In genomic region chr11:62561677-62562230, GRCh38 we compare ENCODE assay signal across 8 cellular contexts. TPM values are rescaled to one million over a fixed set of nuclear protein-coding genes. Genes with fewer than 3 reads are reported as not detected.
DNase-seq lines count a peak whose midpoint lies in the region; ATAC-seq, FAIRE-seq and TF ChIP-seq lines count a peak whose summit lies in the region.
"Not testable (repeated sequence)": the region's sequence is repeated elsewhere in the genome, so short reads cannot be mapped to it uniquely, and the experiment has no call there.

No MANE protein-coding gene starts in this region.

- H3K56ac ChIP-seq in H1 (replicated peaks; ENCODE audit: insufficient read length, low read depth, low read length), result not testable (repeated sequence)

- H3K9ac ChIP-seq in HUES6 (ENCODE audit: low read length), result peak overlapping the region; percentile 33
- H3K9ac ChIP-seq in H1 (replicated peaks in 1 of 4; ENCODE audit: extremely low read depth in 1 of 4, low read depth in 3 of 4, low read length in 3 of 4); keratinocyte (ENCODE audit: control insufficient read depth, extremely low read depth, insufficient read depth, low read length): not testable (repeated sequence)

- not testable (repeated sequence) for H3K27ac ChIP-seq in CD4-positive, CD25-positive, alpha-beta regulatory T cell (ENCODE audit: insufficient read depth, low read length, poor library complexity, severe bottlenecking); H1 (ENCODE audit: low read depth, low read length)
- H3K27ac ChIP-seq in HUES6 (ENCODE audit: low read depth, low read length) (peak overlapping the region; percentile 55; the same call in 1 of the 2 replicates), keratinocyte (ENCODE audit: control insufficient read depth, insufficient read depth, low read length) (peak overlapping the region; percentile 28), transverse colon (peak overlapping the region; percentile 91 to 100 (median 96))

- peak; percentile 77 for FAIRE-seq in H1 (lab: Jason Lieb, UNC)
- not testable (repeated sequence) for FAIRE-seq in keratinocyte (lab: Jason Lieb, UNC)

- not testable (repeated sequence) for H2BK20ac ChIP-seq in H1 (ENCODE audit: low read length)

- CTCF ChIA-PET in WTC11 (lab: Charles Lee) (interaction anchor here (0.6 to 11.8 kb wide), 11 partner anchors 9 to 166 kb away, joined by 3 to 311 read pairs (median 12); partner anchors contain the start of genes AHNAK, INTS5 and TUT1), H1 (lab: Charles Lee; ENCODE audit: partially characterized antibody) (interaction anchor here (0.6 to 9.7 kb wide), 15 partner anchors 9 to 1351 kb away, joined by 3 to 86 read pairs (median 11); partner anchors contain the start of genes AHNAK, EEF1G and SCGB1A1)
- CTCF ChIA-PET in activated naive CD4-positive, alpha-beta T cell treated with anti-CD3 and anti-CD28 coated beads, Interleukin-2, amount 10 ng/mL, durations not matched to agents 7 days and 5 days (lab: Charles Lee), result interaction anchor here (1.0 to 11.7 kb wide), 8 partner anchors 10 to 180 kb away, joined by 3 to 276 read pairs (median 14); partner anchors contain the start of genes AHNAK and LRRN4CL

- H2BK15ac ChIP-seq in H1 (ENCODE audit: low read length), result not testable (repeated sequence)

- peak overlapping the region; percentile 13 to 34; a peak in 3 of 4 replicates for H3K4me2 ChIP-seq in H1 (ENCODE audit: insufficient read depth in 1 of 2, low read depth in 2 of 2, low read length in 2 of 2)
- not testable (repeated sequence) for H3K4me2 ChIP-seq in keratinocyte (ENCODE audit: control insufficient read depth, extremely low read depth, insufficient read depth, low read depth, low read length)

- H3K9me3 ChIP-seq in CD4-positive, CD25-positive, alpha-beta regulatory T cell (ENCODE audit: control insufficient read depth in 2 of 2, low read length in 2 of 2); HUES6 (ENCODE audit: control insufficient read depth, insufficient read depth, low read depth, low read length); H1 (ENCODE audit: insufficient read depth in 2 of 2, low read depth in 1 of 2, low read length in 1 of 2); keratinocyte (ENCODE audit: control insufficient read depth, low read depth, low read length); transverse colon: not testable (repeated sequence)

- H2AK5ac ChIP-seq in H1 (ENCODE audit: low read depth, low read length), result not testable (repeated sequence)

- H3K36me3 ChIP-seq in CD4-positive, CD25-positive, alpha-beta regulatory T cell (ENCODE audit: control insufficient read depth, insufficient read depth, low read length), result peaks cover 47% of the 10 kb centered on the region
- H3K36me3 ChIP-seq in HUES6 (ENCODE audit: control insufficient read depth, insufficient read depth, low read length), result peaks cover 78% of the 10 kb centered on the region
- H3K36me3 ChIP-seq in H1 (ENCODE audit: control insufficient read depth in 2 of 4, insufficient read depth in 4 of 4, low read length in 3 of 4), result peaks cover 35 to 72% (median 53%) of the 10 kb centered on the region in 4 experiments
- H3K36me3 ChIP-seq in keratinocyte (ENCODE audit: control insufficient read depth in 2 of 2, extremely low read depth in 1 of 2, insufficient read depth in 2 of 2, low read length in 2 of 2), result peaks cover 18 to 44% of the 10 kb centered on the region in 2 experiments
- H3K36me3 ChIP-seq in transverse colon, result peaks cover 0 to 52% (median 11%) of the 10 kb centered on the region in 4 donors

- dilution Hi-C loops in keratinocyte (cut with MboI; ENCODE audit: extremely low pct_ligation_motif_present, low sequenced_read_pairs), result not testable (repeated sequence)

- H3K4ac ChIP-seq in H1 (replicated peaks; ENCODE audit: insufficient read length, low read depth, low read length), result not testable (repeated sequence)

- peak overlapping the region in 2 of 4 donors; percentile 28 to 39 for H3K4me3 Mint-ChIP-seq in CD4-positive, CD25-positive, alpha-beta regulatory T cell
- H3K4me3 Mint-ChIP-seq in WTC11, result peak overlapping the region; percentile 49
- H3K4me3 Mint-ChIP-seq in activated naive CD4-positive, alpha-beta T cell treated with anti-CD3 and anti-CD28 coated beads, Interleukin-2, amount 10 ng/mL, durations not matched to agents 7 days and 5 days, result not testable (repeated sequence)
- H3K4me3 Mint-ChIP-seq in osteocyte (ENCODE audit: unreplicated experiment), result peak overlapping the region; percentile 42

- not testable (repeated sequence) for H2BK120ac ChIP-seq in H1 (replicated peaks; ENCODE audit: low read depth, low read length)

- not testable (repeated sequence) for ATAC-seq in CD4-positive, CD25-positive, alpha-beta regulatory T cell (ENCODE audit: low read depth in 2 of 2); WTC11

- not testable (repeated sequence) for H2BK5ac ChIP-seq in H1 (ENCODE audit: low read depth, low read length)

- H4K5ac ChIP-seq in H1 (ENCODE audit: insufficient read length, low read depth, low read length), result not testable (repeated sequence)

- H3K79me2 ChIP-seq in H1 (ENCODE audit: control insufficient read depth in 1 of 2, insufficient read depth in 2 of 2, low read length in 2 of 2) (peaks cover 0 to 34% of the 10 kb centered on the region in 2 experiments; a peak in 2 of 4 replicates), keratinocyte (ENCODE audit: control insufficient read depth, insufficient read depth, low read length) (peaks cover 37% of the 10 kb centered on the region)

- not testable (repeated sequence) for H3K23ac ChIP-seq in H1 (ENCODE audit: insufficient read length)

- TF ChIP-seq POLR2A in H1 (IDR thresholded peaks at IDR 0.05; ENCODE audit: control extremely low read depth in 1 of 2, low read depth in 2 of 2, low read length in 2 of 2); transverse colon (IDR thresholded peaks at IDR 0.05): not testable (repeated sequence)

- peaks cover 14 to 58% (median 34%) of the 10 kb centered on the region in 4 donors for H3K4me1 Mint-ChIP-seq in CD4-positive, CD25-positive, alpha-beta regulatory T cell
- peaks cover 66% of the 10 kb centered on the region for H3K4me1 Mint-ChIP-seq in WTC11
- H3K4me1 Mint-ChIP-seq in activated naive CD4-positive, alpha-beta T cell treated with anti-CD3 and anti-CD28 coated beads, Interleukin-2, amount 10 ng/mL, durations not matched to agents 7 days and 5 days, result peaks cover 58% of the 10 kb centered on the region
- peaks cover 36% of the 10 kb centered on the region for H3K4me1 Mint-ChIP-seq in osteocyte (ENCODE audit: unreplicated experiment)

- POLR2A ChIA-PET in WTC11 (lab: Charles Lee) (interaction anchor here (0.7 to 3.3 kb wide), 8 partner anchors 9 to 170 kb away, joined by 3 to 13 read pairs (median 4); partner anchors contain the start of genes C11orf98, CSKMT and EEF1G), H1 (lab: Charles Lee; ENCODE audit: partially characterized antibody) (interaction anchor here (0.7 to 20.7 kb wide), 12 partner anchors 4 to 280 kb away, joined by 3 to 336 read pairs (median 12); partner anchors contain the start of genes C11orf98, CSKMT, EEF1G and TUT1)

- H2BK12ac ChIP-seq in H1 (ENCODE audit: low read depth, low read length), result not testable (repeated sequence)

- peak overlapping the region; percentile 2 to 62 (median 56) for H3K27ac Mint-ChIP-seq in CD4-positive, CD25-positive, alpha-beta regulatory T cell
- peak overlapping the region; percentile 93 for H3K27ac Mint-ChIP-seq in WTC11
- H3K27ac Mint-ChIP-seq in activated naive CD4-positive, alpha-beta T cell treated with anti-CD3 and anti-CD28 coated beads, Interleukin-2, amount 10 ng/mL, durations not matched to agents 7 days and 5 days, result peak overlapping the region; percentile 47
- peak overlapping the region; percentile 73 for H3K27ac Mint-ChIP-seq in osteocyte (ENCODE audit: unreplicated experiment)

- not testable (repeated sequence) for H3K23me2 ChIP-seq in H1 (ENCODE audit: low read depth, low read length)

- H4K20me1 ChIP-seq in H1 (replicated peaks in 1 of 2; ENCODE audit: control insufficient read depth in 1 of 2, insufficient read depth in 2 of 2, low read length in 2 of 2), result peaks cover 21 to 45% of the 10 kb centered on the region in 2 experiments
- H4K20me1 ChIP-seq in keratinocyte (ENCODE audit: control insufficient read depth, extremely low read depth, insufficient read depth, low read length), result peaks cover 17% of the 10 kb centered on the region

- TF ChIP-seq EP300 in H1 (IDR thresholded peaks at IDR 0.05; ENCODE audit: borderline replicate concordance in 1 of 2, low read depth in 2 of 2, low read length in 2 of 2); transverse colon (IDR thresholded peaks at IDR 0.05; ENCODE audit: low read depth): not testable (repeated sequence)

- H3K27me3 Mint-ChIP-seq in CD4-positive, CD25-positive, alpha-beta regulatory T cell; WTC11 (ENCODE audit: low read depth); activated naive CD4-positive, alpha-beta T cell treated with anti-CD3 and anti-CD28 coated beads, Interleukin-2, amount 10 ng/mL, durations not matched to agents 7 days and 5 days; osteocyte (ENCODE audit: unreplicated experiment): not testable (repeated sequence)

- H3K4me1 ChIP-seq in CD4-positive, CD25-positive, alpha-beta regulatory T cell (ENCODE audit: control insufficient read depth, insufficient read depth, low read length, poor library complexity, severe bottlenecking), result peaks cover 41% of the 10 kb centered on the region
- peaks cover 53% of the 10 kb centered on the region for H3K4me1 ChIP-seq in HUES6 (ENCODE audit: control insufficient read depth, insufficient read depth, low read length)
- H3K4me1 ChIP-seq in H1 (replicated peaks in 1 of 4; ENCODE audit: control insufficient read depth in 3 of 4, insufficient read depth in 4 of 4, low read length in 3 of 4), result peaks cover 11 to 26% (median 21%) of the 10 kb centered on the region in 4 experiments
- H3K4me1 ChIP-seq in keratinocyte (ENCODE audit: control insufficient read depth, extremely low read depth, insufficient read depth, low read length), result peaks cover 57% of the 10 kb centered on the region
- peaks cover 21 to 38% (median 27%) of the 10 kb centered on the region in 4 donors for H3K4me1 ChIP-seq in transverse colon

- TF ChIP-seq RAD21 in H1 (IDR thresholded peaks at IDR 0.05 in 1 of 2, conservative IDR thresholded peaks at IDR 0.05 in 1 of 2; ENCODE audit: low read depth in 2 of 2, low read length in 2 of 2), result not testable (repeated sequence)

- not testable (repeated sequence) for DNase-seq in CD4-positive, CD25-positive, alpha-beta regulatory T cell; WTC11 (ENCODE audit: low spot score); activated naive CD4-positive, alpha-beta T cell treated with anti-CD3 and anti-CD28 coated beads, Interleukin-2, amount 10 ng/mL, durations not matched to agents 7 days and 5 days; H1 (ENCODE audit: low read depth in 1 of 2, low spot score in 2 of 2); keratinocyte (ENCODE audit: low read depth, low spot score); osteocyte (ENCODE audit: extremely low spot score, unreplicated experiment); transverse colon

- peaks cover 36% of the 10 kb centered on the region for H3K36me3 Mint-ChIP-seq in CD4-positive, CD25-positive, alpha-beta regulatory T cell
- H3K36me3 Mint-ChIP-seq in WTC11 (peaks cover 70% of the 10 kb centered on the region), osteocyte (ENCODE audit: unreplicated experiment) (peaks cover 37% of the 10 kb centered on the region)
- peaks cover 57% of the 10 kb centered on the region for H3K36me3 Mint-ChIP-seq in activated naive CD4-positive, alpha-beta T cell treated with anti-CD3 and anti-CD28 coated beads, Interleukin-2, amount 10 ng/mL, durations not matched to agents 7 days and 5 days

- not testable (repeated sequence) for H2AFZ ChIP-seq in H1 (ENCODE audit: low read length); keratinocyte (ENCODE audit: control insufficient read depth, low read length)

- TF ChIP-seq CTCF in WTC11 (IDR thresholded peaks at IDR 0.05); H1 (IDR thresholded peaks at IDR 0.05; ENCODE audit: control extremely low read depth in 1 of 3, insufficient read depth in 1 of 3, low read depth in 1 of 3, low read length in 3 of 3); keratinocyte (optimal IDR thresholded peaks at IDR 0.05 in 1 of 3, IDR thresholded peaks at IDR 0.05 in 1 of 3, conservative IDR thresholded peaks at IDR 0.05 in 1 of 3; ENCODE audit: extremely low read depth in 1 of 3, insufficient read depth in 2 of 3, low read length in 3 of 3); osteocyte (IDR thresholded peaks at IDR 0.05); transverse colon (IDR thresholded peaks at IDR 0.05): not testable (repeated sequence)

- H4K91ac ChIP-seq in H1 (replicated peaks; ENCODE audit: insufficient read length, low read length), result not testable (repeated sequence)

- 20% methylated on average over 3 of the region's 3 CpGs; no CpG with 5 or more reads in 1 of the 2 experiments for WGBS in H1 (ENCODE audit: extremely low coverage in 1 of 2, insufficient coverage in 1 of 2, insufficient read length in 1 of 2, insufficient replicate concordance in 2 of 2, low coverage in 1 of 2, low lambda C conversion rate in 2 of 2, missing lambda C conversion rate in 1 of 2), 2 experiments
- WGBS in transverse colon (ENCODE audit: low coverage in 1 of 2), 2 donors, result 69 to 70% methylated on average over 3 of the region's 3 CpGs

- not testable (repeated sequence) for H3K4me3 ChIP-seq in CD4-positive, CD25-positive, alpha-beta regulatory T cell (ENCODE audit: low read depth, low read length); HUES6 (ENCODE audit: low read depth, low read length); keratinocyte (ENCODE audit: control insufficient read depth in 2 of 3, extremely low read depth in 1 of 3, insufficient read depth in 2 of 3, low read depth in 1 of 3, low read length in 3 of 3); transverse colon
- peak overlapping the region in 2 of 4 experiments; percentile 1 to 29; a peak in 1 of 8 replicates for H3K4me3 ChIP-seq in H1 (ENCODE audit: extremely low read depth in 1 of 4, insufficient read depth in 2 of 4, low read depth in 3 of 4, low read length in 4 of 4)

- not testable (repeated sequence) for H3K9me1 ChIP-seq in keratinocyte (ENCODE audit: control insufficient read depth, extremely low read depth, insufficient read depth, low read length)

- H4K8ac ChIP-seq in H1 (ENCODE audit: extremely low read depth, insufficient read depth, low read length), result not testable (repeated sequence)

- H3K27me3 ChIP-seq in CD4-positive, CD25-positive, alpha-beta regulatory T cell (ENCODE audit: control insufficient read depth, insufficient read depth, low read length); HUES6 (ENCODE audit: control insufficient read depth, insufficient read depth, low read length); H1 (replicated peaks in 1 of 4; ENCODE audit: control insufficient read depth in 3 of 4, extremely low read depth in 1 of 4, insufficient read depth in 3 of 4, low read length in 3 of 4); keratinocyte (ENCODE audit: control insufficient read depth, extremely low read depth, insufficient read depth, low read length); transverse colon: not testable (repeated sequence)

- in situ Hi-C loops in transverse colon (cut with MboI; ENCODE audit: low pct_ligation_motif_present in 1 of 4, low pct_unique_long_range_greater_than_20kb in 1 of 4, low sequenced_read_pairs in 3 of 4), result loop anchor here in 1 of 4 donors (10.0 kb wide), 1 partner anchor 137 kb away; no protein-coding TSS in a partner anchor

- H3K14ac ChIP-seq in H1 (ENCODE audit: insufficient read length), result not testable (repeated sequence)

- not testable (repeated sequence) for H3K9me3 Mint-ChIP-seq in CD4-positive, CD25-positive, alpha-beta regulatory T cell; WTC11; activated naive CD4-positive, alpha-beta T cell treated with anti-CD3 and anti-CD28 coated beads, Interleukin-2, amount 10 ng/mL, durations not matched to agents 7 days and 5 days; osteocyte (ENCODE audit: unreplicated experiment)

- not testable (repeated sequence) for H3K79me1 ChIP-seq in H1 (ENCODE audit: low read depth, low read length)

- not testable (repeated sequence) for H3K18ac ChIP-seq in H1 (ENCODE audit: extremely low read depth, low read length)

- intact Hi-C loops in transverse colon (cut with DNase I; ENCODE audit: low total_unique reads), result not testable (repeated sequence)

RNA-seq across cellular contexts. Expression of gene EEF1G, which starts 11.9 kb away (rescaled TPM):
- total RNA-seq in CD4-positive, CD25-positive, alpha-beta regulatory T cell, result 1,198 TPM
- polyA plus RNA-seq in CD4-positive, CD25-positive, alpha-beta regulatory T cell, result 1,000 to 10,000 TPM in 3 of 4 donors, 100 to 1,000 TPM in 1; 775 to 1,680 (median 1,413) TPM
- total RNA-seq in WTC11 (2021), result 1,667 to 1,857 TPM (median 1,846 TPM) in 3 replicates
- total RNA-seq in H1 (2021; fragmentation: NEBNext Ultra II Directional; extraction: Animal tissue kit (Norgen Biotek cat#: 25700)), result 1,622 and 1,627 TPM in 2 replicates
- polyA plus RNA-seq in H1 (2011; rRNA removed), result 1,996 and 2,000 TPM in 2 replicates
- 2,637 TPM for polyA plus RNA-seq in H1 (2011; cell fraction: cytosol; rRNA removed)
- polyA plus RNA-seq in H1 (2011; cell fraction: nucleus; rRNA removed), result 1,888 TPM
- polyA plus RNA-seq in H1 (2012, experiment 1 of 2), result 1,872 to 2,382 TPM (median 2,305 TPM) in 4 replicates
- polyA plus RNA-seq in H1 (2012, experiment 2 of 2), result 2,227 TPM
- 1,219 TPM for polyA plus RNA-seq in H1 (2013, experiment 1 of 2)
- polyA plus RNA-seq in H1 (2013, experiment 2 of 2), result 1,170 TPM
- 1,372 and 1,843 TPM in 2 replicates for polyA minus RNA-seq in H1 (2011; rRNA and poly(A)+ RNA removed)
- polyA minus RNA-seq in H1 (2011; cell fraction: cytosol; rRNA and poly(A)+ RNA removed), result 1,032 TPM
- 466 TPM for polyA minus RNA-seq in H1 (2011; cell fraction: nucleus; rRNA and poly(A)+ RNA removed)
- polyA plus RNA-seq in keratinocyte, result 1,553 to 1,943 TPM (median 1,735 TPM) in 3 replicates
- polyA plus RNA-seq in keratinocyte (2011; ENCODE audit: low read depth), result 533 TPM
- polyA plus RNA-seq in keratinocyte (2011; cell fraction: cytosol; rRNA removed), result 1,489 and 2,026 TPM in 2 replicates
- polyA plus RNA-seq in keratinocyte (2011; cell fraction: nucleus; rRNA removed), result 533 and 561 TPM in 2 replicates
- polyA plus RNA-seq in keratinocyte (2012; ENCODE audit: low replicate concordance), result 1,577 and 1,717 TPM in 2 replicates
- polyA minus RNA-seq in keratinocyte, result 1,076 to 1,632 TPM (median 1,456 TPM) in 3 replicates
- polyA minus RNA-seq in keratinocyte (2011; cell fraction: cytosol; rRNA and poly(A)+ RNA removed), result 1,594 TPM
- 251 and 310 TPM in 2 replicates for polyA minus RNA-seq in keratinocyte (2011; cell fraction: nucleus; rRNA and poly(A)+ RNA removed)
- 1,404 TPM in 2 replicates for total RNA-seq in osteocyte
- 1,000 to 10,000 TPM in 3 of 4 donors, 100 to 1,000 TPM in 1; 337 to 1,276 (median 1,207) TPM for total RNA-seq in transverse colon

RNA-seq across cellular contexts. Expression of gene AHNAK, which starts 15.1 kb away (rescaled TPM):
- 852 TPM for total RNA-seq in CD4-positive, CD25-positive, alpha-beta regulatory T cell
- 10 to 100 TPM; 22.3 to 59.3 (median 39.5) TPM for polyA plus RNA-seq in CD4-positive, CD25-positive, alpha-beta regulatory T cell
- total RNA-seq in WTC11 (2021), result 10.9 to 21.0 TPM (median 11.5 TPM) in 3 replicates
- total RNA-seq in H1 (2021; fragmentation: NEBNext Ultra II Directional; extraction: Animal tissue kit (Norgen Biotek cat#: 25700)), result 5.8 and 6.7 TPM in 2 replicates
- polyA plus RNA-seq in H1 (2011; rRNA removed), result 2.0 and 2.5 TPM in 2 replicates
- polyA plus RNA-seq in H1 (2011; cell fraction: cytosol; rRNA removed), result 3.1 TPM
- 17.1 TPM for polyA plus RNA-seq in H1 (2011; cell fraction: nucleus; rRNA removed)
- polyA plus RNA-seq in H1 (2012, experiment 1 of 2), result 5.2 to 6.9 TPM (median 5.5 TPM) in 4 replicates
- 0.70 TPM for polyA plus RNA-seq in H1 (2012, experiment 2 of 2)
- polyA plus RNA-seq in H1 (2013, experiment 1 of 2), result 1.4 TPM
- 1.0 TPM for polyA plus RNA-seq in H1 (2013, experiment 2 of 2)
- polyA minus RNA-seq in H1 (2011; rRNA and poly(A)+ RNA removed), result 10.9 and 19.0 TPM in 2 replicates
- 7.9 TPM for polyA minus RNA-seq in H1 (2011; cell fraction: cytosol; rRNA and poly(A)+ RNA removed)
- 13.0 TPM for polyA minus RNA-seq in H1 (2011; cell fraction: nucleus; rRNA and poly(A)+ RNA removed)
- polyA plus RNA-seq in keratinocyte, result 195 to 220 TPM (median 207 TPM) in 3 replicates
- polyA plus RNA-seq in keratinocyte (2011; ENCODE audit: low read depth), result 177 TPM
- polyA plus RNA-seq in keratinocyte (2011; cell fraction: cytosol; rRNA removed), result 69.0 and 81.5 TPM in 2 replicates
- 933 and 1,273 TPM in 2 replicates for polyA plus RNA-seq in keratinocyte (2011; cell fraction: nucleus; rRNA removed)
- 296 and 367 TPM in 2 replicates for polyA plus RNA-seq in keratinocyte (2012; ENCODE audit: low replicate concordance)
- 503 to 1,127 TPM (median 686 TPM) in 3 replicates for polyA minus RNA-seq in keratinocyte
- 209 TPM for polyA minus RNA-seq in keratinocyte (2011; cell fraction: cytosol; rRNA and poly(A)+ RNA removed)
- polyA minus RNA-seq in keratinocyte (2011; cell fraction: nucleus; rRNA and poly(A)+ RNA removed), result 2,164 and 3,990 TPM in 2 replicates
- 462 and 503 TPM in 2 replicates for total RNA-seq in osteocyte
- total RNA-seq in transverse colon, result 1,000 to 10,000 TPM in 1 of 4 donors, 100 to 1,000 TPM in 3; 561 to 1,032 (median 742) TPM

RNA-seq across cellular contexts. Expression of gene TUT1, which starts 29.6 kb away (rescaled TPM):
- 22.0 TPM for total RNA-seq in CD4-positive, CD25-positive, alpha-beta regulatory T cell
- polyA plus RNA-seq in CD4-positive, CD25-positive, alpha-beta regulatory T cell, result 10 to 100 TPM in 3 of 4 donors, 1 to 10 TPM in 1; 6.5 to 11.9 (median 10.9) TPM
- total RNA-seq in WTC11 (2021) (35.3 to 40.0 TPM (median 37.3 TPM) in 3 replicates), osteocyte (12.7 and 15.6 TPM in 2 replicates), transverse colon (10 to 100 TPM in 2 of 4 donors, 1 to 10 TPM in 2; 6.0 to 12.4 (median 9.8) TPM)
- 24.6 and 31.5 TPM in 2 replicates for total RNA-seq in H1 (2021; fragmentation: NEBNext Ultra II Directional; extraction: Animal tissue kit (Norgen Biotek cat#: 25700))
- polyA plus RNA-seq in H1 (2011; rRNA removed) (17.8 and 26.2 TPM in 2 replicates), keratinocyte (10.1 to 12.3 TPM (median 10.5 TPM) in 3 replicates)
- polyA plus RNA-seq in H1 (2011; cell fraction: cytosol; rRNA removed), result 24.2 TPM
- polyA plus RNA-seq in H1 (2011; cell fraction: nucleus; rRNA removed), result 41.6 TPM
- 20.8 to 24.7 TPM (median 23.1 TPM) in 4 replicates for polyA plus RNA-seq in H1 (2012, experiment 1 of 2)
- polyA plus RNA-seq in H1 (2012, experiment 2 of 2), result 20.4 TPM
- polyA plus RNA-seq in H1 (2013, experiment 1 of 2), result 15.5 TPM
- polyA plus RNA-seq in H1 (2013, experiment 2 of 2), result 13.2 TPM
- 10.0 and 16.4 TPM in 2 replicates for polyA minus RNA-seq in H1 (2011; rRNA and poly(A)+ RNA removed)
- 7.1 TPM for polyA minus RNA-seq in H1 (2011; cell fraction: cytosol; rRNA and poly(A)+ RNA removed)
- 8.6 TPM for polyA minus RNA-seq in H1 (2011; cell fraction: nucleus; rRNA and poly(A)+ RNA removed)
- polyA plus RNA-seq in keratinocyte (2011; ENCODE audit: low read depth), result 4.3 TPM
- polyA plus RNA-seq in keratinocyte (2011; cell fraction: cytosol; rRNA removed), result 4.7 and 7.8 TPM in 2 replicates
- polyA plus RNA-seq in keratinocyte (2011; cell fraction: nucleus; rRNA removed), result 31.6 and 35.4 TPM in 2 replicates
- 10.6 and 11.7 TPM in 2 replicates for polyA plus RNA-seq in keratinocyte (2012; ENCODE audit: low replicate concordance)
- polyA minus RNA-seq in keratinocyte, result 5.7 to 10.8 TPM (median 9.4 TPM) in 3 replicates
- 7.5 TPM for polyA minus RNA-seq in keratinocyte (2011; cell fraction: cytosol; rRNA and poly(A)+ RNA removed)
- 9.0 and 14.4 TPM in 2 replicates for polyA minus RNA-seq in keratinocyte (2011; cell fraction: nucleus; rRNA and poly(A)+ RNA removed)

RNA-seq across cellular contexts. Expression of gene MTA2, which starts 39.9 kb away (rescaled TPM):
- 172 TPM for total RNA-seq in CD4-positive, CD25-positive, alpha-beta regulatory T cell
- polyA plus RNA-seq in CD4-positive, CD25-positive, alpha-beta regulatory T cell, result 10 to 100 TPM; 30.3 to 38.6 (median 33.9) TPM
- 101 to 115 TPM (median 103 TPM) in 3 replicates for total RNA-seq in WTC11 (2021)
- total RNA-seq in H1 (2021; fragmentation: NEBNext Ultra II Directional; extraction: Animal tissue kit (Norgen Biotek cat#: 25700)), result 114 and 117 TPM in 2 replicates
- 25.7 and 32.2 TPM in 2 replicates for polyA plus RNA-seq in H1 (2011; rRNA removed)
- 35.3 TPM for polyA plus RNA-seq in H1 (2011; cell fraction: cytosol; rRNA removed)
- 66.3 TPM for polyA plus RNA-seq in H1 (2011; cell fraction: nucleus; rRNA removed)
- polyA plus RNA-seq in H1 (2012, experiment 1 of 2), result 98.7 to 112 TPM (median 111 TPM) in 4 replicates
- polyA plus RNA-seq in H1 (2012, experiment 2 of 2), result 79.2 TPM
- 45.4 TPM for polyA plus RNA-seq in H1 (2013, experiment 1 of 2)
- 44.6 TPM for polyA plus RNA-seq in H1 (2013, experiment 2 of 2)
- polyA minus RNA-seq in H1 (2011; rRNA and poly(A)+ RNA removed), result 69.4 and 71.5 TPM in 2 replicates
- 41.7 TPM for polyA minus RNA-seq in H1 (2011; cell fraction: cytosol; rRNA and poly(A)+ RNA removed)
- polyA minus RNA-seq in H1 (2011; cell fraction: nucleus; rRNA and poly(A)+ RNA removed), result 48.7 TPM
- 29.4 to 44.3 TPM (median 39.7 TPM) in 3 replicates for polyA plus RNA-seq in keratinocyte
- polyA plus RNA-seq in keratinocyte (2011; ENCODE audit: low read depth), result 36.0 TPM
- 25.2 and 30.6 TPM in 2 replicates for polyA plus RNA-seq in keratinocyte (2011; cell fraction: cytosol; rRNA removed)
- polyA plus RNA-seq in keratinocyte (2011; cell fraction: nucleus; rRNA removed), result 65.7 and 66.8 TPM in 2 replicates
- polyA plus RNA-seq in keratinocyte (2012; ENCODE audit: low replicate concordance), result 49.0 and 96.6 TPM in 2 replicates
- 56.3 to 107 TPM (median 107 TPM) in 3 replicates for polyA minus RNA-seq in keratinocyte
- 43.5 TPM for polyA minus RNA-seq in keratinocyte (2011; cell fraction: cytosol; rRNA and poly(A)+ RNA removed)
- polyA minus RNA-seq in keratinocyte (2011; cell fraction: nucleus; rRNA and poly(A)+ RNA removed), result 43.9 and 54.5 TPM in 2 replicates
- 91.6 and 107 TPM in 2 replicates for total RNA-seq in osteocyte
- total RNA-seq in transverse colon, result 10 to 100 TPM; 42.0 to 80.1 (median 62.1) TPM

RNA-seq across cellular contexts. Expression of gene EML3, which starts 50.8 kb away (rescaled TPM):
- 165 TPM for total RNA-seq in CD4-positive, CD25-positive, alpha-beta regulatory T cell
- polyA plus RNA-seq in CD4-positive, CD25-positive, alpha-beta regulatory T cell, result 10 to 100 TPM; 16.1 to 23.2 (median 16.4) TPM
- total RNA-seq in WTC11 (2021) (45.5 to 54.7 TPM (median 51.1 TPM) in 3 replicates), osteocyte (78.8 and 80.9 TPM in 2 replicates), transverse colon (10 to 100 TPM; 35.0 to 61.1 (median 44.9) TPM)
- 29.9 and 31.2 TPM in 2 replicates for total RNA-seq in H1 (2021; fragmentation: NEBNext Ultra II Directional; extraction: Animal tissue kit (Norgen Biotek cat#: 25700))
- polyA plus RNA-seq in H1 (2011; rRNA removed) (19.2 and 30.1 TPM in 2 replicates), keratinocyte (13.6 to 15.1 TPM (median 13.6 TPM) in 3 replicates)
- polyA plus RNA-seq in H1 (2011; cell fraction: cytosol; rRNA removed), result 18.9 TPM
- 101 TPM for polyA plus RNA-seq in H1 (2011; cell fraction: nucleus; rRNA removed)
- polyA plus RNA-seq in H1 (2012, experiment 1 of 2), result 22.0 to 32.1 TPM (median 25.2 TPM) in 4 replicates
- polyA plus RNA-seq in H1 (2012, experiment 2 of 2), result 23.4 TPM
- 18.3 TPM for polyA plus RNA-seq in H1 (2013, experiment 1 of 2)
- 15.2 TPM for polyA plus RNA-seq in H1 (2013, experiment 2 of 2)
- 13.6 and 15.8 TPM in 2 replicates for polyA minus RNA-seq in H1 (2011; rRNA and poly(A)+ RNA removed)
- 11.3 TPM for polyA minus RNA-seq in H1 (2011; cell fraction: cytosol; rRNA and poly(A)+ RNA removed)
- 15.3 TPM for polyA minus RNA-seq in H1 (2011; cell fraction: nucleus; rRNA and poly(A)+ RNA removed)
- polyA plus RNA-seq in keratinocyte (2011; ENCODE audit: low read depth), result 10.9 TPM
- 5.5 and 6.4 TPM in 2 replicates for polyA plus RNA-seq in keratinocyte (2011; cell fraction: cytosol; rRNA removed)
- 40.3 and 47.3 TPM in 2 replicates for polyA plus RNA-seq in keratinocyte (2011; cell fraction: nucleus; rRNA removed)
- 12.8 and 16.1 TPM in 2 replicates for polyA plus RNA-seq in keratinocyte (2012; ENCODE audit: low replicate concordance)
- 18.4 to 40.8 TPM (median 19.1 TPM) in 3 replicates for polyA minus RNA-seq in keratinocyte
- 17.3 TPM for polyA minus RNA-seq in keratinocyte (2011; cell fraction: cytosol; rRNA and poly(A)+ RNA removed)
- polyA minus RNA-seq in keratinocyte (2011; cell fraction: nucleus; rRNA and poly(A)+ RNA removed), result 9.6 and 10.6 TPM in 2 replicates

Comparison
In these comparisons a context has a peak if more than half of its experiments do, and no peak if none do; other contexts are left out.
1. RNA of gene AHNAK, which starts 15.1 kb away (total RNA-seq): 852 TPM in CD4-positive, CD25-positive, alpha-beta regulatory T cell (single experiment), 561 to 1,032 TPM in transverse colon and 462 to 503 TPM in osteocyte; 10.9 to 21.0 TPM in WTC11 and 5.8 to 6.7 TPM in H1; every median in the first group is over 10 times any median in the second.
2. Peak in every context shown above with its lines, with median percentiles within 50 percentile points of each other: H3K27ac Mint-ChIP-seq.